In the genomic region with DNA sequence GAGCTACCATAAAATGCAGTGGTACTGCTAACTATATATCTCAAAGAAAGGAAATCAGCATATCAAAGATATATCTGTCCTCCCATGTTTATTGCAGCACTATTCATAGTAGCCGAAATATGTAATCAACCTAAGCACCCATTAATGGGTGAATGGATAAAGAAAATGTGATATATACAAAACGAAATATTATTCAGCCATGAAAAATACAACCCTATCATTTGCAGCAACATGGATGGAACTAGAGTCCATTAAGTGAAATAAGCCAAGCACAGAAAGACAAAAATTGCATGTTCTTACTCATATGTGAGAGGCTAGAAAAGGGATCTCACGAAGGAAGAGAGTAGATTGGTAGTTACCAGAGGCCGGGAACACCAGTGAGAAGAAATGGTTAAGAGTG, we compare ENCODE assay signal across 8 cellular contexts.
"Had no signal": no experiment of that assay in that cellular context is flagged by ENCODE, and none has a peak within 500 bp of the region (broad histone marks: within the 10 kb centered on the region; RNA-seq: fewer than 3 reads in every experiment).

No MANE protein-coding gene starts in this region.

- H3K4me1 ChIP-seq: HAP-1 had no signal

- H3K36me3 ChIP-seq: HAP-1 had no signal

- H3K27ac ChIP-seq: GM23248 had no signal

- H3K9me3 ChIP-seq: HAP-1 had no signal

- DNase-seq: GM23248, GOT3, H7, H9, HCEC 1CT, HFFc6 had no signal

- H3K4me3 ChIP-seq: GM23248, GM23338, HAP-1 had no signal
